ENCODE assay signal across 2 cellular contexts in the genomic region with DNA sequence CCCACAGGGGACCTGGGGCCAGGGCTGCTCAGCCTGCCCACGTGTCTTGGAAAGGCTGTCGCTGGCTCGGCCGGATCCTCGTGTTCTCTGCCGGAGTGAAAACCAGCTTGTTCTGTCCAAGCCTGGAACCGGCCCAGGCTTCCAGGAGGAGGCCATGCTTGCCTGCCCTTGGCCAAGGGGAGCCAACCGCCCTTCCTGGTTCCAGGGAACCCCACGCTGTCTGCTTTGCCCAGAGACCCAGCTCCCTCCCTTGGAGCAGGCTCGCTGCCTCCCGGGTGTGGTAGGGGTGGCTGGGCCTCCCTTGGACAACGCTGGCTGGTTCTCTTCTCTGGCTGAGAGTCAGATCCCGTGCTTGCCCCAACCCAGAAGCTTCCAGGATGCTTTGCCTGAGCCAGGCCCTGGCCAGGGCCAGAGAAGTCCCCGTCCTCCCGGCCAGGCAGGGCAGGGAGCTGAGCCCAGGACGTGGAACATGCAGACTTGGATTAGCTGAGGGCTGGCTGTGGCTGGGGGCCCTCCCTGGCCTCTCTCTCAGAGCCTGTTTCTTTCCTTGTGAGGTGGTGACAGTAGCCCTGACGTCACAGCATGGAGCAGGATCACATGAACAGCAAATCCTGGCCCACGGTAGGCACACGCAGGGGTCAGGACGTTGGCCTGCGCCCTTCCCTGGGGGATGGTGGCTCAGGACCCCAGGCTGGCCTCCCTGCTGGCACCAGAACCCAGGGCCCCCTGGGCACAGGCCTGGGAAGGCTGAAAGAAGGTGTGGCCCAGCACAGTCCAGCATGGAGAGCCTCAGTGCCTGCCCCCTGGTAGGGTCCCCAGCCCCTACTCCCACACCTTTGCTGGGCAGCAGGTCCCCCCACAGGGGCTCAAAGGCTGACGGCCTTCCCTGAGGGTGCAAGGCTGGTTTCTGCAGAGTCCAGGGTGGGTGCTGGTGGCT.
TF ChIP-seq lines count a peak whose summit lies in the region.

No MANE protein-coding gene starts in this region.

TF ChIP-seq in H1, 55 proteins besides CTCF, POLR2A, EP300 and RAD21:
- no peak for TF ChIP-seq GTF2F1 (IDR thresholded peaks at IDR 0.05; ENCODE audit: borderline replicate concordance, low read depth, low read length)
- TF ChIP-seq CEBPB (IDR thresholded peaks at IDR 0.05; ENCODE audit: low read depth, low read length): no peak
- TF ChIP-seq POU5F1 (IDR thresholded peaks at IDR 0.05; ENCODE audit: low read depth, low read length): no peak
- TF ChIP-seq E2F6 (IDR thresholded peaks at IDR 0.05): no peak
- no peak for TF ChIP-seq PHF8 (conservative IDR thresholded peaks at IDR 0.05; ENCODE audit: low read depth, low read length)
- no peak for TF ChIP-seq BACH1 (IDR thresholded peaks at IDR 0.05; ENCODE audit: low read length)
- TF ChIP-seq TEAD4 (IDR thresholded peaks at IDR 0.05; ENCODE audit: low read depth, low read length): no peak
- TF ChIP-seq ATF2 (IDR thresholded peaks at IDR 0.05; ENCODE audit: low read length): no peak
- TF ChIP-seq BRCA1 (IDR thresholded peaks at IDR 0.05; ENCODE audit: low read depth, low read length): no peak
- TF ChIP-seq ASH2L (IDR thresholded peaks at IDR 0.05; ENCODE audit: low read length): no peak

TF ChIP-seq in HepG2, 621 proteins besides CTCF, POLR2A, EP300 and RAD21:
- TF ChIP-seq SNAPC4 (CRISPR knock-in tag; IDR thresholded peaks at IDR 0.05) (0 out of 2 replicates have a peak, but pooled peaks have one; percentile 1), CREB1 (IDR thresholded peaks at IDR 0.05) (peak; percentile 91), CREB1 (CRISPR knock-in tag; IDR thresholded peaks at IDR 0.05) (no peak), ZBTB39 (CRISPR knock-in tag; IDR thresholded peaks at IDR 0.05) (no peak), MTA3 (CRISPR knock-in tag; IDR thresholded peaks at IDR 0.05) (no peak), ZNF510 (CRISPR knock-in tag; IDR thresholded peaks at IDR 0.05; ENCODE audit: low read depth) (no peak), RELA (CRISPR knock-in tag; IDR thresholded peaks at IDR 0.05) (no peak), KDM4B (CRISPR knock-in tag; IDR thresholded peaks at IDR 0.05) (no peak), ZNF263 (CRISPR knock-in tag; IDR thresholded peaks at IDR 0.05) (peak; percentile 68; the same call in 1 of the 2 replicates)
TF ChIP-seq in HepG2: peak in this region for 3.
